Comparison of ENCODE assay signal across 19 cellular contexts in genomic region chr4:109414938-109415337, GRCh38. TPM values are rescaled to one million over a fixed set of nuclear protein-coding genes. Genes with fewer than 3 reads are reported as not detected.
DNase-seq lines count a peak whose midpoint lies in the region; ATAC-seq and TF ChIP-seq lines count a peak whose summit lies in the region.
"Had no signal": no experiment of that assay in that cellular context is flagged by ENCODE, and none has a peak within 500 bp of the region (broad histone marks: within the 10 kb centered on the region; RNA-seq: fewer than 3 reads in every experiment).

No MANE protein-coding gene starts in this region.

- H3K27ac ChIP-seq in iPS-18a (ENCODE audit: low read length) = no peak overlapping the region
- no peak overlapping the region for H3K27ac ChIP-seq in naive thymus-derived CD4-positive, alpha-beta T cell (ENCODE audit: low read depth, low read length)
- H3K27ac ChIP-seq: C4-2B, SJSA1 had no signal

- intact Hi-C loops in naive thymus-derived CD4-positive, alpha-beta T cell (cut with micrococcal nuclease) = no loop called here

- peaks cover 0 to 4% (median 0%) of the 10 kb centered on the region in 5 donors for H3K36me3 Mint-ChIP-seq in naive thymus-derived CD4-positive, alpha-beta T cell

- CTCF ChIA-PET in naive thymus-derived CD4-positive, alpha-beta T cell (lab: Charles Lee) = interaction anchor here (0.6 kb wide), 1 partner anchor 414 kb away, joined by 3 read pairs; no protein-coding TSS in a partner anchor

- POLR2A ChIA-PET in naive thymus-derived CD4-positive, alpha-beta T cell (lab: Charles Lee) = no interaction called here

- TF ChIP-seq CTCF in AG10803 (conservative IDR thresholded peaks at IDR 0.05; ENCODE audit: low read length) = no peak
- TF ChIP-seq CTCF in choroid plexus epithelial cell (conservative IDR thresholded peaks at IDR 0.05; ENCODE audit: low read depth, low read length) = no peak

- peak; percentile 28 for DNase-seq in AG10803 (ENCODE audit: low read depth)
- DNase-seq in M059J (ENCODE audit: low read depth) = peak; percentile 3
- peak; percentile 30 for DNase-seq in choroid plexus epithelial cell (ENCODE audit: low read depth)
- no peak for DNase-seq in T-helper 1 cell
- no peak for DNase-seq in GF-D8 (lab: John Stamatoyannopoulos, UW)
- DNase-seq in naive thymus-derived CD4-positive, alpha-beta T cell = no peak
- DNase-seq in DMS 273 (lab: John Stamatoyannopoulos, UW; ENCODE audit: unreplicated experiment) = no peak
- DNase-seq: 8988T; COR-L47; DMS53; NCI-H2107; NCI-H345; NCI-H69; NK-92 treated with Interleukin-12 subunit alpha and Interleukin-12 subunit beta, amount 100 ng/mL, for 24 hours; PC-3 had no signal

- no peak overlapping the region for H3K9ac ChIP-seq in iPS-18a (ENCODE audit: low read length)

- no peaks in the 10 kb centered on the region for H3K27me3 ChIP-seq in iPS-18a (ENCODE audit: control insufficient read depth, insufficient read depth, low read length)
- H3K27me3 ChIP-seq in naive thymus-derived CD4-positive, alpha-beta T cell (ENCODE audit: control insufficient read depth in 2 of 2, insufficient read depth in 2 of 2, low read length in 2 of 2) = no peaks in the 10 kb centered on the region
- H3K27me3 ChIP-seq: SJSA1 had no signal

- H3K9me3 Mint-ChIP-seq in naive thymus-derived CD4-positive, alpha-beta T cell = no peaks in the 10 kb centered on the region

- no peak overlapping the region for H3K27ac Mint-ChIP-seq in naive thymus-derived CD4-positive, alpha-beta T cell

- H3K4me3 ChIP-seq in AG10803 (ENCODE audit: low read length) (no peak overlapping the region), choroid plexus epithelial cell (ENCODE audit: low read depth, low read length) (no peak overlapping the region), iPS-18a (ENCODE audit: low read length) (peak overlapping the region; percentile 22)
- no peak overlapping the region for H3K4me3 ChIP-seq in naive thymus-derived CD4-positive, alpha-beta T cell (ENCODE audit: low read length)
- H3K4me3 ChIP-seq: GM12878, SJSA1 had no signal

- H3K4me3 Mint-ChIP-seq in naive thymus-derived CD4-positive, alpha-beta T cell = no peak overlapping the region

- peaks cover 0 to 11% (median 0%) of the 10 kb centered on the region in 5 donors for H3K27me3 Mint-ChIP-seq in naive thymus-derived CD4-positive, alpha-beta T cell

- H3K4me1 ChIP-seq in iPS-18a (ENCODE audit: control insufficient read depth, low read depth, low read length) = peaks cover 26% of the 10 kb centered on the region
- no peaks in the 10 kb centered on the region for H3K4me1 ChIP-seq in naive thymus-derived CD4-positive, alpha-beta T cell (ENCODE audit: control insufficient read depth in 2 of 2, insufficient read depth in 2 of 2, low read length in 2 of 2)
- H3K4me1 ChIP-seq: SJSA1 had no signal

- H3K9me3 ChIP-seq in iPS-18a (ENCODE audit: control insufficient read depth, low read depth, low read length) = no peaks in the 10 kb centered on the region
- H3K9me3 ChIP-seq in naive thymus-derived CD4-positive, alpha-beta T cell (ENCODE audit: control insufficient read depth in 2 of 3, low read length in 3 of 3) = no peaks in the 10 kb centered on the region
- H3K9me3 ChIP-seq: SJSA1 had no signal

- H3K36me3 ChIP-seq in iPS-18a (ENCODE audit: control insufficient read depth, low read depth, low read length) = no peaks in the 10 kb centered on the region
- no peaks in the 10 kb centered on the region for H3K36me3 ChIP-seq in naive thymus-derived CD4-positive, alpha-beta T cell (ENCODE audit: control insufficient read depth in 2 of 3, insufficient read depth in 3 of 3, low read length in 3 of 3)
- H3K36me3 ChIP-seq: SJSA1 had no signal

- ATAC-seq in naive thymus-derived CD4-positive, alpha-beta T cell = no peak
- ATAC-seq: GM12878, PC-3 had no signal

- peaks cover 0 to 2% (median 0%) of the 10 kb centered on the region in 7 donors for H3K4me1 Mint-ChIP-seq in naive thymus-derived CD4-positive, alpha-beta T cell

RNA-seq across cellular contexts. Expression of gene SEC24B, which starts 18.7 kb away (rescaled TPM):
- 12.9 and 18.6 TPM in 2 replicates for total RNA-seq in M059J (2014; rRNA removed; shearing (Covaris generic))
- 10 to 100 TPM; 29.2 to 41.8 (median 35.2) TPM for total RNA-seq in naive thymus-derived CD4-positive, alpha-beta T cell
- polyA plus RNA-seq in naive thymus-derived CD4-positive, alpha-beta T cell = 10 to 100 TPM; 14.5 to 31.2 TPM

Comparison
In these comparisons a context has a peak if more than half of its experiments do, and no peak if none do; other contexts are left out.
1. DNase-seq: peak in AG10803 (single experiment), M059J (single experiment) and choroid plexus epithelial cell (single experiment); none in T-helper 1 cell (0 of 5), GF-D8 (single experiment), naive thymus-derived CD4-positive, alpha-beta T cell (0 of 9) and DMS 273 (single experiment).